ENCODE assay signal across 8 cellular contexts in the genomic region with DNA sequence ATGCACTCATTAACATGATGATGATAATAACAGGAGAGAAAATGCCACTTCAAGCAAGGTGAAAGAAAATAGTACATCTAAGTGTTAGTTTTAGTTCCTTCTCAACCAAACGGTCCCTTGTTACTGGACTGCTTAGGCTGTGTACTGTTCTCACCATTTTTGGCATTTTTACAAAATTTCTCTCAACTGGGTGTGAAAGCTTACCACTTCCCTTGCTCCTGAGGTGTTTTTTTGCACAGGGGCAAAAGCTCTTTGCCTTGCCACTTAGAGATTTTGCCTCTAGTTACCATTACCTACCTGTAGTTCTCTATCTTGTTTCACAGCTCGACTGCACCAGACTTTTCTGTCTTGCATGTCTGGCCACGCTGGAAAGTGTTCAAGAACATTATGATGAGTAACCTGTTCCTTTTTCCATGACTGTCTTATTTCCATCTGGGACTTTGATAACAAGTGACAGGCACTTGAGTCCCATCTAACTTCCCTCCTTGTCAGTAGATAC. TPM values are rescaled to one million over a fixed set of nuclear protein-coding genes. Genes with fewer than 3 reads are reported as not detected.
DNase-seq lines count a peak whose midpoint lies in the region; ATAC-seq and TF ChIP-seq lines count a peak whose summit lies in the region.

No MANE protein-coding gene starts in this region.

- no peaks in the 10 kb centered on the region for H3K9me3 ChIP-seq in CD4-positive, CD25-positive, alpha-beta regulatory T cell (ENCODE audit: control insufficient read depth in 2 of 2, low read length in 2 of 2)
- H3K9me3 ChIP-seq in lower lobe of right lung = no peaks in the 10 kb centered on the region

- H3K27me3 Mint-ChIP-seq in CD4-positive, CD25-positive, alpha-beta regulatory T cell = no peaks in the 10 kb centered on the region

- peak overlapping the region; percentile 72 for H3K27ac ChIP-seq in CD4-positive, CD25-positive, alpha-beta regulatory T cell (ENCODE audit: insufficient read depth, low read length, poor library complexity, severe bottlenecking)
- H3K27ac ChIP-seq in lower lobe of right lung = no peak overlapping the region

- DNase-seq in CD4-positive, CD25-positive, alpha-beta regulatory T cell = peak in 2 of 3 donors; percentile 45 to 65
- DNase-seq in activated CD4-positive, alpha-beta T cell treated with anti-CD3 and anti-CD28 coated beads, Interleukin-2, amount 50 U/mL, for 1 hour = peak; percentile 28
- no peak for DNase-seq in lower lobe of right lung
- DNase-seq in NCI-H146 (lab: John Stamatoyannopoulos, UW) = no peak
- no peak for DNase-seq in NCI-H2029 (lab: John Stamatoyannopoulos, UW)
- no peak for DNase-seq in NCI-H82 treated with DMSO at 0.1 percent for 48 hours (lab: John Stamatoyannopoulos, UW; ENCODE audit: unreplicated experiment)

- H3K36me3 Mint-ChIP-seq in CD4-positive, CD25-positive, alpha-beta regulatory T cell = peaks cover 2% of the 10 kb centered on the region

- peak; percentile 43 to 45 for ATAC-seq in CD4-positive, CD25-positive, alpha-beta regulatory T cell (ENCODE audit: low read depth in 2 of 2)
- ATAC-seq in GM19372 (IDR thresholded peaks at IDR 0.05; ENCODE audit: low read depth, unreplicated experiment) = peak; percentile 64
- ATAC-seq in HG03342 (IDR thresholded peaks at IDR 0.05; ENCODE audit: unreplicated experiment) = peak; percentile 51
- ATAC-seq in lower lobe of right lung = peak; percentile 57 to 68

- peaks cover 0 to 1% (median 0%) of the 10 kb centered on the region in 7 donors for H3K9me3 Mint-ChIP-seq in CD4-positive, CD25-positive, alpha-beta regulatory T cell

- no peaks in the 10 kb centered on the region for H3K27me3 ChIP-seq in CD4-positive, CD25-positive, alpha-beta regulatory T cell (ENCODE audit: control insufficient read depth, insufficient read depth, low read length)
- no peaks in the 10 kb centered on the region for H3K27me3 ChIP-seq in lower lobe of right lung (ENCODE audit: low read depth)

- peak overlapping the region; percentile 85 to 98 (median 94) for H3K27ac Mint-ChIP-seq in CD4-positive, CD25-positive, alpha-beta regulatory T cell

- no peaks in the 10 kb centered on the region for H3K36me3 ChIP-seq in CD4-positive, CD25-positive, alpha-beta regulatory T cell (ENCODE audit: control insufficient read depth, insufficient read depth, low read length)
- H3K36me3 ChIP-seq in lower lobe of right lung = no peaks in the 10 kb centered on the region

- H3K4me3 ChIP-seq in CD4-positive, CD25-positive, alpha-beta regulatory T cell (ENCODE audit: low read depth, low read length) = peak overlapping the region; percentile 76
- no peak overlapping the region for H3K4me3 ChIP-seq in lower lobe of right lung

- H3K4me3 Mint-ChIP-seq in CD4-positive, CD25-positive, alpha-beta regulatory T cell = peak overlapping the region; percentile 67 to 92 (median 80)

- no peak for TF ChIP-seq CTCF in lower lobe of right lung (IDR thresholded peaks at IDR 0.05)

- H3K4me1 ChIP-seq in CD4-positive, CD25-positive, alpha-beta regulatory T cell (ENCODE audit: control insufficient read depth, insufficient read depth, low read length, poor library complexity, severe bottlenecking) = peaks cover 81% of the 10 kb centered on the region
- H3K4me1 ChIP-seq in lower lobe of right lung = peaks cover 85% of the 10 kb centered on the region

- intact Hi-C loops in lower lobe of right lung (cut with DNase I) = no loop called here

- H3K4me1 Mint-ChIP-seq in CD4-positive, CD25-positive, alpha-beta regulatory T cell = peaks cover 51 to 92% (median 73%) of the 10 kb centered on the region in 4 donors

RNA-seq across cellular contexts. Expression of a gene that starts 10.7 kb away (rescaled TPM):
- total RNA-seq in CD4-positive, CD25-positive, alpha-beta regulatory T cell = 56.4 TPM
- 10 to 100 TPM; 37.7 to 61.3 (median 52.1) TPM for polyA plus RNA-seq in CD4-positive, CD25-positive, alpha-beta regulatory T cell
- 98.1 TPM for total RNA-seq in lower lobe of right lung

Comparison
In these comparisons a context has a peak if more than half of its experiments do, and no peak if none do; other contexts are left out.
1. DNase-seq: peak in CD4-positive, CD25-positive, alpha-beta regulatory T cell (2 of 3) and activated CD4-positive, alpha-beta T cell treated with anti-CD3 and anti-CD28 coated beads, Interleukin-2, amount 50 U/mL, for 1 hour (single experiment); none in lower lobe of right lung (single experiment), NCI-H146 (single experiment), NCI-H2029 (single experiment) and NCI-H82 treated with DMSO at 0.1 percent for 48 hours (single experiment).
2. Peak in every context shown above with its lines, with median percentiles within 50 percentile points of each other: ATAC-seq.